ENCODE assay signal across 14 cellular contexts in genomic region chr6:111540971-111541719, GRCh38. TPM values are rescaled to one million over a fixed set of nuclear protein-coding genes. Genes with fewer than 3 reads are reported as not detected.
DNase-seq lines count a peak whose midpoint lies in the region; ATAC-seq, FAIRE-seq and TF ChIP-seq lines count a peak whose summit lies in the region.
"Had no signal": no experiment of that assay in that cellular context is flagged by ENCODE, and none has a peak within 500 bp of the region (broad histone marks: within the 10 kb centered on the region; RNA-seq: fewer than 3 reads in every experiment).

No MANE protein-coding gene starts in this region.

- in situ Hi-C loops in GM12878 (cut with MboI) = no loop called here

- DNase-seq in Ammon's horn (ENCODE audit: low spot score) (peak; percentile 68), NCI-H1092 (lab: John Stamatoyannopoulos, UW) (peak; percentile 47), GM12878 (ENCODE audit: low read depth, low spot score) (no peak), lower lobe of right lung (no peak), cerebellum (ENCODE audit: low spot score) (no peak)
- DNase-seq in stimulated activated naive B cell treated with anti-CD40 and anti-IgM and Interleukin-4, amounts not matched to agents 10 μg/mL and 1 μg/mL and 100 μg/mL, for 72 hours = no peak
- DNase-seq: kidney glomerular epithelial cell, NCI-H1930, transverse colon had no signal

- CTCF ChIA-PET in GM12878 (lab: Yijun Ruan, JAX) = interaction anchor here (1.0 kb wide), 1 partner anchor 8 kb away, joined by 3 read pairs; no protein-coding TSS in a partner anchor

- no peak overlapping the region for H3K4me3 ChIP-seq in GM12878
- no peak overlapping the region for H3K4me3 ChIP-seq in lower lobe of right lung
- H3K4me3 ChIP-seq: BLaER1, esophagus muscularis mucosa, transverse colon had no signal

- H3K27me3 Mint-ChIP-seq in stimulated activated naive B cell treated with anti-CD40 and anti-IgM and Interleukin-4, amounts not matched to agents 10 μg/mL and 1 μg/mL and 100 μg/mL, for 72 hours = no peaks in the 10 kb centered on the region

- no peak for TF ChIP-seq CTCF in GM12878 (IDR thresholded peaks at IDR 0.05 in 2 of 3, conservative IDR thresholded peaks at IDR 0.05 in 1 of 3; ENCODE audit: control insufficient read depth in 2 of 3, extremely low read depth in 1 of 3, insufficient read depth in 1 of 3, low read depth in 3 of 3, low read length in 3 of 3)
- no peak for TF ChIP-seq CTCF in lower lobe of right lung (IDR thresholded peaks at IDR 0.05)

- no peak overlapping the region for H3K9ac ChIP-seq in GM12878 (ENCODE audit: control insufficient read depth, insufficient read depth, low read length)
- H3K9ac ChIP-seq: BLaER1 had no signal

- no peak for TF ChIP-seq POLR2A in GM12878 (IDR thresholded peaks at IDR 0.05; ENCODE audit: low read depth, low read length)

- intact Hi-C loops in GM12878 (cut with micrococcal nuclease; ENCODE audit: unreplicated experiment) (no loop called here), lower lobe of right lung (cut with DNase I) (no loop called here)

- 69% methylated on average over 9 of the region's 9 CpGs for WGBS in GM12878 (ENCODE audit: insufficient coverage, insufficient replicate concordance, low lambda C conversion rate, missing lambda C conversion rate)

- no peak for FAIRE-seq in GM12878 (lab: Jason Lieb, UNC)

- H4K20me1 ChIP-seq in GM12878 (ENCODE audit: control insufficient read depth, insufficient read depth) = no peaks in the 10 kb centered on the region

- H2AFZ ChIP-seq in GM12878 (ENCODE audit: control insufficient read depth, low read depth, low read length) = no peak overlapping the region

- no peak overlapping the region for H3K4me2 ChIP-seq in GM12878 (ENCODE audit: control insufficient read depth, insufficient read depth)
- H3K4me2 ChIP-seq: BLaER1 had no signal

- no peak for TF ChIP-seq EP300 in GM12878 (IDR thresholded peaks at IDR 0.05; ENCODE audit: borderline replicate concordance in 1 of 2, control insufficient read depth in 1 of 2, low read depth in 2 of 2, low read length in 2 of 2)

- POLR2A ChIA-PET in GM12878 (lab: Charles Lee) = interaction anchor here (0.6 kb wide), 1 partner anchor 200 kb away, joined by 3 read pairs; no protein-coding TSS in a partner anchor

- no peaks in the 10 kb centered on the region for H3K9me3 Mint-ChIP-seq in stimulated activated naive B cell treated with anti-CD40 and anti-IgM and Interleukin-4, amounts not matched to agents 10 μg/mL and 1 μg/mL and 100 μg/mL, for 72 hours
- H3K9me3 Mint-ChIP-seq: T-helper 1 cell treated with Interleukin-12 subunit alpha and Interleukin-12 subunit beta and Interleukin-4 antibody, amounts not matched to agents 30 μg/mL and 1 μg/mL, for 36 hours had no signal

- H3K36me3 ChIP-seq in GM12878 (ENCODE audit: control insufficient read depth in 2 of 2, insufficient read depth in 2 of 2, low read length in 1 of 2) (no peaks in the 10 kb centered on the region), lower lobe of right lung (no peaks in the 10 kb centered on the region)
- H3K36me3 ChIP-seq: esophagus muscularis mucosa, transverse colon had no signal

- no peak for TF ChIP-seq RAD21 in GM12878 (IDR thresholded peaks at IDR 0.05; ENCODE audit: insufficient read depth, low read depth, low read length)

- H3K9me3 ChIP-seq in GM12878 (replicated peaks; ENCODE audit: control insufficient read depth, insufficient read depth, low read length) = no peaks in the 10 kb centered on the region
- H3K9me3 ChIP-seq in lower lobe of right lung = no peaks in the 10 kb centered on the region
- H3K9me3 ChIP-seq: BLaER1, esophagus muscularis mucosa, transverse colon had no signal

- H3K4me3 Mint-ChIP-seq in stimulated activated naive B cell treated with anti-CD40 and anti-IgM and Interleukin-4, amounts not matched to agents 10 μg/mL and 1 μg/mL and 100 μg/mL, for 72 hours = no peak overlapping the region
- H3K4me3 Mint-ChIP-seq: T-helper 1 cell treated with Interleukin-12 subunit alpha and Interleukin-12 subunit beta and Interleukin-4 antibody, amounts not matched to agents 30 μg/mL and 1 μg/mL, for 36 hours had no signal

- peaks cover 9 to 22% of the 10 kb centered on the region in 2 donors for H3K4me1 Mint-ChIP-seq in stimulated activated naive B cell treated with anti-CD40 and anti-IgM and Interleukin-4, amounts not matched to agents 10 μg/mL and 1 μg/mL and 100 μg/mL, for 72 hours

- BruUV-seq in GM12878 (replicated peaks; lab: Mats Ljungman, UMichigan) = no TSS peak

- RAD21 ChIA-PET in GM12878 (lab: Charles Lee; ENCODE audit: unreplicated experiment) = no interaction called here

- H3K27ac Mint-ChIP-seq in stimulated activated naive B cell treated with anti-CD40 and anti-IgM and Interleukin-4, amounts not matched to agents 10 μg/mL and 1 μg/mL and 100 μg/mL, for 72 hours = no peak overlapping the region
- H3K27ac Mint-ChIP-seq: T-helper 1 cell treated with Interleukin-12 subunit alpha and Interleukin-12 subunit beta and Interleukin-4 antibody, amounts not matched to agents 30 μg/mL and 1 μg/mL, for 36 hours had no signal

- H3K4me1 ChIP-seq in GM12878 (ENCODE audit: control insufficient read depth, insufficient read depth, low read length) (peaks cover 8% of the 10 kb centered on the region; the same call in 1 of the 2 replicates), lower lobe of right lung (peaks cover 54% of the 10 kb centered on the region)

- ATAC-seq in GM12878 (no peak), lower lobe of right lung (no peak), HG02642 (IDR thresholded peaks at IDR 0.05; ENCODE audit: poor library complexity, unreplicated experiment) (no peak), GM19023 (IDR thresholded peaks at IDR 0.05; ENCODE audit: unreplicated experiment) (no peak)
- no peak for ATAC-seq in stimulated activated naive B cell treated with anti-CD40 and anti-IgM and Interleukin-4, amounts not matched to agents 10 μg/mL and 1 μg/mL and 100 μg/mL, for 72 hours (replicated peaks)

- no peaks in the 10 kb centered on the region for H3K79me2 ChIP-seq in GM12878 (ENCODE audit: control insufficient read depth, insufficient read depth, low read length)

- H3K36me3 Mint-ChIP-seq in stimulated activated naive B cell treated with anti-CD40 and anti-IgM and Interleukin-4, amounts not matched to agents 10 μg/mL and 1 μg/mL and 100 μg/mL, for 72 hours = peaks cover 0 to 8% of the 10 kb centered on the region in 2 donors

- SMC1A ChIA-PET in GM12878 (lab: Charles Lee; ENCODE audit: uncharacterized antibody, unreplicated experiment) = interaction anchor here (0.7 to 3.1 kb wide), 3 partner anchors 8 to 64 kb away, joined by 3 to 15 read pairs (median 5); partner anchors contain the start of gene TRAF3IP2

- H3K27me3 ChIP-seq in GM12878 (replicated peaks in 1 of 2; ENCODE audit: control insufficient read depth in 2 of 2, insufficient read depth in 2 of 2, low read length in 1 of 2) = no peaks in the 10 kb centered on the region
- no peaks in the 10 kb centered on the region for H3K27me3 ChIP-seq in lower lobe of right lung (ENCODE audit: low read depth)
- H3K27me3 ChIP-seq: BLaER1, esophagus muscularis mucosa, transverse colon had no signal

- H3K27ac ChIP-seq in GM12878 (ENCODE audit: control insufficient read depth, insufficient read depth) (no peak overlapping the region), lower lobe of right lung (peak overlapping the region; percentile 52)
- H3K27ac ChIP-seq: BLaER1, esophagus muscularis mucosa had no signal

TF ChIP-seq in GM12878, 131 proteins besides CTCF, POLR2A, EP300 and RAD21:
- TF ChIP-seq, protein P1, sequence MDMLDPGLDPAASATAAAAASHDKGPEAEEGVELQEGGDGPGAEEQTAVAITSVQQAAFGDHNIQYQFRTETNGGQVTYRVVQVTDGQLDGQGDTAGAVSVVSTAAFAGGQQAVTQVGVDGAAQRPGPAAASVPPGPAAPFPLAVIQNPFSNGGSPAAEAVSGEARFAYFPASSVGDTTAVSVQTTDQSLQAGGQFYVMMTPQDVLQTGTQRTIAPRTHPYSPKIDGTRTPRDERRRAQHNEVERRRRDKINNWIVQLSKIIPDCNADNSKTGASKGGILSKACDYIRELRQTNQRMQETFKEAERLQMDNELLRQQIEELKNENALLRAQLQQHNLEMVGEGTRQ (IDR thresholded peaks at IDR 0.05; ENCODE audit: borderline replicate concordance, low read depth, low read length) = no peak
- TF ChIP-seq RAD51 (IDR thresholded peaks at IDR 0.05) (peak; percentile 36; the same call in 1 of the 2 replicates), IRF4 (IDR thresholded peaks at IDR 0.05; ENCODE audit: low read depth, low read length) (no peak)
TF ChIP-seq in GM12878: peak in this region for 1.

RNA-seq across cellular contexts. Expression of gene REV3L, which starts 58.1 kb away (rescaled TPM):
- 133 and 149 TPM in 2 replicates for total RNA-seq in GM12878 (2013; cell fraction: nucleolus; rRNA removed)
- 24.9 and 32.5 TPM in 2 replicates for total RNA-seq in GM12878 (2014; rRNA removed)
- total RNA-seq in GM12878 (2014; rRNA removed; fragmentation: Illumina TruSeq; extraction: Trizol) = 29.3 and 30.1 TPM in 2 replicates
- total RNA-seq in GM12878 (2021) = 18.9 and 20.4 TPM in 2 replicates
- 6.9 TPM for polyA plus RNA-seq in GM12878 (2011; ENCODE audit: low read depth)
- 33.6 and 46.9 TPM in 2 replicates for polyA plus RNA-seq in GM12878 (2011; rRNA removed)
- 12.9 and 13.8 TPM in 2 replicates for polyA plus RNA-seq in GM12878 (2011; cell fraction: cytosol; rRNA removed)
- polyA plus RNA-seq in GM12878 (2011; cell fraction: nucleus; rRNA removed) = 24.7 and 30.4 TPM in 2 replicates
- polyA plus RNA-seq in GM12878 (2012) = 8.3 and 11.5 TPM in 2 replicates
- polyA plus RNA-seq in GM12878 (2014; fragmentation: Illumina TruSeq; extraction: Trizol) = 22.2 and 24.2 TPM in 2 replicates
- 1 to 10 TPM; 7.6 to 8.6 TPM for polyA plus RNA-seq in GM12878 (2014; fragmentation: Nextera tagmentation; extraction: Ambion mirVana)
- polyA plus RNA-seq in GM12878 (2014; rRNA removed) = 13.6 and 17.9 TPM in 2 replicates
- polyA plus RNA-seq in GM12878 (2016; fragmentation: Nextera tagmentation; extraction: Ambion mirVana) = 10 to 100 TPM; 20.9 to 22.5 TPM
- polyA minus RNA-seq in GM12878 (2011; rRNA and poly(A)+ RNA removed) = 43.9 and 57.9 TPM in 2 replicates
- 21.4 and 26.6 TPM in 2 replicates for polyA minus RNA-seq in GM12878 (2011; cell fraction: cytosol; rRNA and poly(A)+ RNA removed)
- polyA minus RNA-seq in GM12878 (2011; cell fraction: nucleus; rRNA and poly(A)+ RNA removed) = 42.3 and 68.2 TPM in 2 replicates
- 30.3 TPM for total RNA-seq in lower lobe of right lung
- total RNA-seq in cerebellum = 95.2 TPM

Comparison
In these comparisons a context has a peak if more than half of its experiments do, and no peak if none do; other contexts are left out.
1. DNase-seq: peak in Ammon's horn (single experiment) and NCI-H1092 (single experiment); none in GM12878 (single experiment), lower lobe of right lung (single experiment), stimulated activated naive B cell treated with anti-CD40 and anti-IgM and Interleukin-4, amounts not matched to agents 10 μg/mL and 1 μg/mL and 100 μg/mL, for 72 hours (single experiment) and cerebellum (single experiment).